8 cellular contexts compared by ENCODE assay signal in genomic region chrX:38803609-38804480, GRCh38. TPM values are rescaled to one million over a fixed set of nuclear protein-coding genes. Genes with fewer than 3 reads are reported as not detected.
DNase-seq lines count a peak whose midpoint lies in the region; ATAC-seq and TF ChIP-seq lines count a peak whose summit lies in the region.

No MANE protein-coding gene starts in this region.

- no peak for TF ChIP-seq CTCF in colonic mucosa (IDR thresholded peaks at IDR 0.05)

- no peaks in the 10 kb centered on the region for H3K9me3 ChIP-seq in colonic mucosa

- H3K4me3 ChIP-seq in colonic mucosa: peak overlapping the region; percentile 55

- H3K36me3 ChIP-seq in colonic mucosa: no peaks in the 10 kb centered on the region

- intact Hi-C loops in colonic mucosa (cut with DNase I): no loop called here

- H3K27ac ChIP-seq in colonic mucosa: peak overlapping the region; percentile 78

- peak; percentile 76 for TF ChIP-seq POLR2A in GM18951 (IDR thresholded peaks at IDR 0.05; ENCODE audit: extremely low read depth, insufficient read depth, insufficient read length)

- peak overlapping the region; percentile 85 to 90 for H3K9ac ChIP-seq in colonic mucosa (ENCODE audit: low read depth in 2 of 2, low read length in 2 of 2)

- in situ Hi-C loops in GM18951 (cut with MboI; ENCODE audit: low sequenced_read_pairs, unreplicated experiment): no loop called here

- peak; percentile 66 to 78 for DNase-seq in AML-193 (lab: John Stamatoyannopoulos, UW)
- DNase-seq in NCI-H345 treated with DMSO at 0.1 percent for 48 hours (lab: John Stamatoyannopoulos, UW; ENCODE audit: unreplicated experiment): peak; percentile 60
- DNase-seq in colonic mucosa: peak; percentile 87
- DNase-seq in left kidney (ENCODE audit: low read depth, low spot score): peak; percentile 91
- DNase-seq in stimulated activated CD4-positive, alpha-beta T cell treated with anti-CD3 and anti-CD28 coated beads, Interleukin-1b, Interleukin-23, amount 100 ng/mL, for 48 hours: peak; percentile 78

- peak; percentile 57 for ATAC-seq in HG03139 (IDR thresholded peaks at IDR 0.05; ENCODE audit: unreplicated experiment)
- peak; percentile 73 for ATAC-seq in activated CD4-positive, CD25-positive, alpha-beta regulatory T cell treated with anti-CD3 and anti-CD28 coated beads, Interleukin-2, amount 50 U/mL, for 24 hours

- no peaks in the 10 kb centered on the region for H3K4me1 ChIP-seq in colonic mucosa

- H3K27me3 ChIP-seq in colonic mucosa: no peaks in the 10 kb centered on the region

RNA-seq across cellular contexts. Expression of gene MID1IP1, which starts 2.6 kb away (rescaled TPM):
- total RNA-seq in colonic mucosa: 10 to 100 TPM; 42.8 to 60.9 TPM

Comparison
In these comparisons a context has a peak if more than half of its experiments do, and no peak if none do; other contexts are left out.
1. Peak in every context shown above with its lines: DNase-seq, ATAC-seq, H3K4me3 ChIP-seq and H3K27ac ChIP-seq.